ENCODE assay signal across 2 cellular contexts in the genomic region with DNA sequence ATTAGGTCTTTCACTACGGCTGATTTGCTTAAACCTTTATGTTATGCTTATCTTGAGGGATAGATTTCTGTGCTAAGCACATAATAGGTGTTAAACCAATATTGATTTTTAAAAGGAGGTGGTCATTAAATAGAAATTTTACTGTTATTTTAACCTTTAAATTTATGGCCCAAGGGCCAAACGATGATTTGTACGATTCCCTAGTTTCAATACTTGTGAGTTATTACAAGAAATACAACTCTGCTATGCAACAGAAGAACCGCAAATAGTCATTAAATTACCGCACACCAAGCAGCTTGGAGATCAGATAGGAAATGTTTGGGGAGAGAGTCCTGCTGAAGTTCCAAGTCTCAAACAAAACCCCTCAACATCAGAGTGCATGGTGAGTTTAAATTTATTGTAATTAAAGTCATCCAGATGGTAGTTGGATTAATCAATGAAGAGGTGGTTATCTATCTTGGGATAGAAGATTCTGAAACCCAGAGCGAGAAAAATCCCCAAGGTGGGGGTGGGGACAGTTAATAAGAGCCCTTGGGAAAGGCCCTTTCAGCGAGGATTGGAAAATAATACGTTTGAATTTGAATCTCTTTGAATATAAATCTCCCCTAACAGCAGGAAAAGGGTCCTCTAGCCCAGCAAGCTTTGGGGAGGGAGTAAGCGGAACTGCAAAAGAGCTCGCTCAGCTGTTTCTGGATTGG.
TF ChIP-seq lines count a peak whose summit lies in the region.

No MANE protein-coding gene starts in this region.

TF ChIP-seq in H1, 55 proteins besides CTCF, POLR2A, EP300 and RAD21:
- TF ChIP-seq NANOG (IDR thresholded peaks at IDR 0.05; ENCODE audit: insufficient read depth, low read depth, low read length, poor library complexity, severe bottlenecking) (peak; percentile 16), CHD1 (IDR thresholded peaks at IDR 0.05; ENCODE audit: low read depth, low read length) (peak; percentile 33; the same call in 1 of the 2 replicates), MAFK (IDR thresholded peaks at IDR 0.05; ENCODE audit: low read depth, low read length) (peak; percentile 73; the same call in 1 of the 2 replicates), POU5F1 (IDR thresholded peaks at IDR 0.05; ENCODE audit: low read depth, low read length) (no peak), TCF12 (IDR thresholded peaks at IDR 0.05; ENCODE audit: low read depth, low read length) (0 out of 2 replicates have a peak, but pooled peaks have one; percentile 3), CTBP2 (IDR thresholded peaks at IDR 0.05; ENCODE audit: borderline replicate concordance, insufficient read depth, insufficient read length, low read length) (no peak), TBP (IDR thresholded peaks at IDR 0.05; ENCODE audit: low read depth, low read length) (peak; percentile 51; the same call in 1 of the 2 replicates)

TF ChIP-seq in neural cell, 6 proteins besides CTCF, POLR2A, EP300 and RAD21:
- no peak for TF ChIP-seq MXI1 (conservative IDR thresholded peaks at IDR 0.05; ENCODE audit: poor library complexity, severe bottlenecking)
- TF ChIP-seq EZH2 (IDR thresholded peaks at IDR 0.05; ENCODE audit: borderline replicate concordance, insufficient read depth, low read length, poor library complexity, severe bottlenecking) = no peak
- TF ChIP-seq REST (IDR thresholded peaks at IDR 0.05; ENCODE audit: borderline replicate concordance) = no peak
- no peak for TF ChIP-seq SMC3 (conservative IDR thresholded peaks at IDR 0.05; ENCODE audit: poor library complexity)
- no peak for TF ChIP-seq TAF1 (IDR thresholded peaks at IDR 0.05; ENCODE audit: low read depth)
- TF ChIP-seq POLR2AphosphoS5 (IDR thresholded peaks at IDR 0.05) = no peak
